9 cellular contexts compared by ENCODE assay signal in genomic region chr16:87465306-87465705, GRCh38. TPM values are rescaled to one million over a fixed set of nuclear protein-coding genes. Genes with fewer than 3 reads are reported as not detected.
A peak's percentile ranks its signal among the peaks of the same experiment; 100 is the strongest.
DNase-seq lines count a peak whose midpoint lies in the region.
"Had no signal": no experiment of that assay in that cellular context is flagged by ENCODE, and none has a peak within 500 bp of the region (broad histone marks: within the 10 kb centered on the region; RNA-seq: fewer than 3 reads in every experiment).

No MANE protein-coding gene starts in this region.

- DNase-seq in NCI-H2196 (lab: John Stamatoyannopoulos, UW; ENCODE audit: unreplicated experiment) (peak; percentile 1), NCI-H2196 treated with DMSO at 0.1 percent for 48 hours (lab: John Stamatoyannopoulos, UW; ENCODE audit: unreplicated experiment) (no peak), SJSA1 (ENCODE audit: low read depth in 1 of 2, low spot score in 2 of 2) (peak in 1 of 2 experiments; percentile 43), epidermal melanocyte (ENCODE audit: insufficient read length, low spot score) (peak; percentile 52), putamen (ENCODE audit: low spot score) (no peak), NCI-H1930 (lab: John Stamatoyannopoulos, UW) (no peak)
- DNase-seq in stimulated activated CD4-positive, alpha-beta T cell treated with anti-CD3 and anti-CD28 coated beads, Interleukin-4, amount 100 ng/mL, for 4 hours: no peak

- H3K4me3 ChIP-seq in SJSA1 (no peak overlapping the region), muscle layer of duodenum (ENCODE audit: low read depth in 1 of 2, low read length in 2 of 2) (peak overlapping the region; percentile 54 to 60)

- H3K27ac ChIP-seq in SJSA1 (peak overlapping the region; percentile 62), muscle layer of duodenum (ENCODE audit: low read length) (peak overlapping the region; percentile 87)
- H3K27ac ChIP-seq: C4-2B had no signal

- 0 out of 2 replicates have a peak, but pooled peaks cover 3% of the 10 kb centered on the region for H3K36me3 ChIP-seq in SJSA1
- H3K36me3 ChIP-seq in muscle layer of duodenum (ENCODE audit: control insufficient read depth in 1 of 2, insufficient read depth in 2 of 2, low read length in 2 of 2): peaks cover under 1 to 11% of the 10 kb centered on the region in 2 donors

- H3K27me3 ChIP-seq in SJSA1 (replicated peaks) (no peaks in the 10 kb centered on the region), muscle layer of duodenum (ENCODE audit: low read depth, low read length) (no peaks in the 10 kb centered on the region)

- H3K9me3 ChIP-seq in SJSA1 (replicated peaks) (no peaks in the 10 kb centered on the region), muscle layer of duodenum (ENCODE audit: control insufficient read depth in 1 of 2, low read length in 2 of 2) (no peaks in the 10 kb centered on the region)

- peaks cover 37% of the 10 kb centered on the region for H3K4me1 ChIP-seq in SJSA1 (replicated peaks)
- H3K4me1 ChIP-seq in muscle layer of duodenum (ENCODE audit: control insufficient read depth in 1 of 2, insufficient read depth in 2 of 2, low read length in 2 of 2): peaks cover 26 to 38% of the 10 kb centered on the region in 2 donors

RNA-seq across cellular contexts. Expression of gene ZCCHC14, which starts 27.5 kb away (rescaled TPM):
- total RNA-seq in SJSA1 (2014; rRNA removed; shearing (Covaris generic)): 6.8 and 10.7 TPM in 2 replicates

Comparison
In these comparisons a context has a peak if more than half of its experiments do, and no peak if none do; other contexts are left out.
1. DNase-seq: peak in NCI-H2196 (single experiment) and epidermal melanocyte (single experiment); none in NCI-H2196 treated with DMSO at 0.1 percent for 48 hours (single experiment), stimulated activated CD4-positive, alpha-beta T cell treated with anti-CD3 and anti-CD28 coated beads, Interleukin-4, amount 100 ng/mL, for 4 hours (0 of 2), putamen (single experiment) and NCI-H1930 (0 of 2).